In the genomic region with DNA sequence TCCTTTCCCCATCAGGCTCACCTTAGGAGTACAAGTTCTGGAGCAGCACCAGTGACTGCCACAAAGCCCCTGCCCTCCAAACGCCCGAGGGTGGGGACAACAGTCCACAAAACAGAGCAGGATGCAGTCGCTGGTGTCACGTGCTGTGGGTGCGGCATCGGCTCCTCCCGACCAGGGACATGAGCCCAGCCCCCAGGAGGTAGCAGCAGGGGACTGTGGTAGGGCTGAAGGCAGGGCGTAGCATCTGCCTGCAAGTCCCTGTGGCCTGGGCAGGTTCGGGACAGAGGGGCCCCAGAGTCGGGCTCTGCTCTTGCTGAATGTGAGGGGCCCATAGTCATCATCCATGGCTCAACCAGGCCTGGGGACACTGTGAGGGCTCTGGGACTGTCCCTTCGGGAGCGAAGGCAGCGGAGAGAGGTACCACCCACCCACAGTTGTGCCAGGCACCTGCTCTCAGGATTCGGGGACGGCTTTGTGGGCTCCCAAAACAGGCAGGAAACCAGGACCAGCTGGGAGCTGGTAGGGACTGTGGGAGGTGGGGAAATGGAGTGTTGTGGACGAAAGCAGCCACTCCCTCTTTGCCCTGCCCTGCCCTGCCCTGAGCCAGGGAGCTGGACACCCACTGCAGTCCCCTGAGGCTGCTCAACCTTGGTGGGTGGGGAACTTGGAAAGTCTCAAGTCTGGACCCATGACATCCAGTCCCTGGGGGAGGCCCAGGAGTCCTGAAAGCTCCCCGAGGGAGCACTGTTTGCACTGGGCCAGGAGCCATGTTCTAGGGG, we compare ENCODE assay signal across 1 cellular context.
A peak's percentile ranks its signal among the peaks of the same experiment; 100 is the strongest.
TF ChIP-seq lines count a peak whose summit lies in the region.

No MANE protein-coding gene starts in this region.

TF ChIP-seq in HEK293, 187 proteins besides CTCF, POLR2A, EP300 and RAD21 (continued from another document):
- TF ChIP-seq, protein P1, sequence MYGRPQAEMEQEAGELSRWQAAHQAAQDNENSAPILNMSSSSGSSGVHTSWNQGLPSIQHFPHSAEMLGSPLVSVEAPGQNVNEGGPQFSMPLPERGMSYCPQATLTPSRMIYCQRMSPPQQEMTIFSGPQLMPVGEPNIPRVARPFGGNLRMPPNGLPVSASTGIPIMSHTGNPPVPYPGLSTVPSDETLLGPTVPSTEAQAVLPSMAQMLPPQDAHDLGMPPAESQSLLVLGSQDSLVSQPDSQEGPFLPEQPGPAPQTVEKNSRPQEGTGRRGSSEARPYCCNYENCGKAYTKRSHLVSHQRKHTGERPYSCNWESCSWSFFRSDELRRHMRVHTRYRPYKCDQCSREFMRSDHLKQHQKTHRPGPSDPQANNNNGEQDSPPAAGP (tag by site-specific recombination; IDR thresholded peaks at IDR 0.05) = peak; percentile 54; the same call in 1 of the 2 replicates
- TF ChIP-seq KLF1 (tag by site-specific recombination; IDR thresholded peaks at IDR 0.05) (peak; percentile 86), ZFP69B (tag by site-specific recombination; IDR thresholded peaks at IDR 0.05) (no peak)
- TF ChIP-seq, protein P2, sequence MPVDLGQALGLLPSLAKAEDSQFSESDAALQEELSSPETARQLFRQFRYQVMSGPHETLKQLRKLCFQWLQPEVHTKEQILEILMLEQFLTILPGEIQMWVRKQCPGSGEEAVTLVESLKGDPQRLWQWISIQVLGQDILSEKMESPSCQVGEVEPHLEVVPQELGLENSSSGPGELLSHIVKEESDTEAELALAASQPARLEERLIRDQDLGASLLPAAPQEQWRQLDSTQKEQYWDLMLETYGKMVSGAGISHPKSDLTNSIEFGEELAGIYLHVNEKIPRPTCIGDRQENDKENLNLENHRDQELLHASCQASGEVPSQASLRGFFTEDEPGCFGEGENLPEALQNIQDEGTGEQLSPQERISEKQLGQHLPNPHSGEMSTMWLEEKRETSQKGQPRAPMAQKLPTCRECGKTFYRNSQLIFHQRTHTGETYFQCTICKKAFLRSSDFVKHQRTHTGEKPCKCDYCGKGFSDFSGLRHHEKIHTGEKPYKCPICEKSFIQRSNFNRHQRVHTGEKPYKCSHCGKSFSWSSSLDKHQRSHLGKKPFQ (tag by site-specific recombination; IDR thresholded peaks at IDR 0.05) = no peak
